9 cellular contexts compared by ENCODE assay signal in the genomic region with DNA sequence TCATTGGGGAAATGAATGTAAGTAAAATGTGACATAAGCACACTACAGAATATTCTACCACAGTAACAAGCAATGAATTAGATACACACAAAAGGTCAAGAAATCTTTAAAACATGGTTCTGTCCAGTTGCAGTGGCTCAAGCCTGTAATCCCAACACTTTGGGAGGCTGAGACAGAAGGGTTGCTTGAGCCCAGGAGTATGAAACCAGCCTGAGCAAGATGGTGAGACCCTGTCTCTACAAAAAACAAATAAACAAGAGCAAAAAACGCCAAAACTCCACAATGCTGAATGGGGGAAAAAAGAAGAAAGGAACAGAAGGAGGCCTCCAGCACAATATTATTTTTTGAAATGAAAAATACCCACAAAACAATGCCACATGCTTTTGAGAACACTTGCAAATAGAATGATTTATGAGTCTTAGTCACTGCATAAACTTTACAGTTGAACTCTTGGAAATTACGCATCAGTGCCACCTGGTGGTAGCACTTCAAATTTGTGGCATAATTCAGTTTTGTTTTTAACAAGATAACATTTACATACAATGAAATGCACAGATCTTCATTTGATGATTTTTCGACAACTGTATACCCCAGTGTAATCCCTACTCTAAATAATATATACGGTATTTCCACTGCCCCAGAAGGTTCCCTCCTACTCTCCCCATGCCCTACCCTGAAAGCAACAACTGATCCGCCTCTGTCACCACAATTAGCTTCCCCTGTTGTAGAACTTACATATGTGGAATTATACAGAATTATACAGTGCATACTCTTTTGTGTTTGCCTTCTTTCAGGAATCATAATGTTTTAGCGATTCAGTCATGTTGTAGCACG. TPM values are rescaled to one million over a fixed set of nuclear protein-coding genes. Genes with fewer than 3 reads are reported as not detected.
DNase-seq lines count a peak whose midpoint lies in the region; ATAC-seq, FAIRE-seq and TF ChIP-seq lines count a peak whose summit lies in the region.
"Had no signal": no experiment of that assay in that cellular context is flagged by ENCODE, and none has a peak within 500 bp of the region (broad histone marks: within the 10 kb centered on the region; RNA-seq: fewer than 3 reads in every experiment).

No MANE protein-coding gene starts in this region.

- DNase-seq in NCI-H1436 (lab: John Stamatoyannopoulos, UW) (peak; percentile 46), NCI-H1436 treated with DMSO at 0.1 percent for 48 hours (lab: John Stamatoyannopoulos, UW) (no peak), NCI-H146 (lab: John Stamatoyannopoulos, UW) (peak; percentile 60), K562 (ENCODE audit: extremely low read depth in 1 of 4, low spot score in 3 of 4) (peak; percentile 26 to 76 (median 30)), keratinocyte (ENCODE audit: low read depth, low spot score) (no peak)
- DNase-seq in stimulated activated CD4-positive, alpha-beta T cell treated with anti-CD3 and anti-CD28 coated beads, Interleukin-1b, Interleukin-23, amount 100 ng/mL, for 4 hours (ENCODE audit: low read depth in 2 of 2), result peak; percentile 39 to 68

- H3K9me1 ChIP-seq in K562 (ENCODE audit: control insufficient read depth, insufficient read depth, low read length) (no peaks in the 10 kb centered on the region), keratinocyte (ENCODE audit: control insufficient read depth, extremely low read depth, insufficient read depth, low read length) (no peaks in the 10 kb centered on the region)

- H3K4me1 ChIP-seq in K562 (replicated peaks in 1 of 2; ENCODE audit: control insufficient read depth in 2 of 2, insufficient read depth in 2 of 2, low read length in 2 of 2), result peaks cover 0 to 4% of the 10 kb centered on the region in 2 experiments; a peak in 3 of 5 replicates
- peaks cover 52% of the 10 kb centered on the region for H3K4me1 ChIP-seq in keratinocyte (ENCODE audit: control insufficient read depth, extremely low read depth, insufficient read depth, low read length)

- no peak overlapping the region for H3K27ac ChIP-seq in K562 (ENCODE audit: extremely low read depth, low read depth, low read length)
- peak overlapping the region; percentile 48 for H3K27ac ChIP-seq in keratinocyte (ENCODE audit: control insufficient read depth, insufficient read depth, low read length)

- peak overlapping the region; percentile 80 for H2AFZ ChIP-seq in K562 (ENCODE audit: low read depth, low read length)
- no peak overlapping the region for H2AFZ ChIP-seq in keratinocyte (ENCODE audit: control insufficient read depth, low read length)

- TF ChIP-seq RAD21 in K562 (CRISPR knock-in tag; conservative IDR thresholded peaks at IDR 0.05 in 1 of 2, IDR thresholded peaks at IDR 0.05 in 1 of 2), result peak; percentile 85 to 95

- no peaks in the 10 kb centered on the region for H3K36me3 ChIP-seq in K562 (ENCODE audit: control insufficient read depth, insufficient read depth, low read length)
- H3K36me3 ChIP-seq in keratinocyte (ENCODE audit: control insufficient read depth in 2 of 2, extremely low read depth in 1 of 2, insufficient read depth in 2 of 2, low read length in 2 of 2), result no peaks in the 10 kb centered on the region

- H3K27me3 ChIP-seq in K562 (ENCODE audit: control insufficient read depth in 2 of 2, insufficient read depth in 2 of 2, low read length in 2 of 2) (no peaks in the 10 kb centered on the region), keratinocyte (ENCODE audit: control insufficient read depth, extremely low read depth, insufficient read depth, low read length) (no peaks in the 10 kb centered on the region)

- no peak overlapping the region for H3K4me3 ChIP-seq in K562
- no peak overlapping the region for H3K4me3 ChIP-seq in keratinocyte (ENCODE audit: control insufficient read depth in 2 of 3, extremely low read depth in 1 of 3, insufficient read depth in 2 of 3, low read depth in 1 of 3, low read length in 3 of 3)
- H3K4me3 ChIP-seq: skin epidermis had no signal

- FAIRE-seq in TTC549 (lab: Jason Lieb, UNC) (peak; percentile 73), K562 (lab: Jason Lieb, UNC) (peak; percentile 95), keratinocyte (lab: Jason Lieb, UNC) (peak; percentile 46)

- no TSS peak for BruUV-seq in K562 (replicated peaks; lab: Mats Ljungman, UMichigan)

- no peaks in the 10 kb centered on the region for H3K79me2 ChIP-seq in K562 (ENCODE audit: control insufficient read depth, insufficient read depth, low read length)
- H3K79me2 ChIP-seq in keratinocyte (ENCODE audit: control insufficient read depth, insufficient read depth, low read length), result no peaks in the 10 kb centered on the region

- TF ChIP-seq EP300 in K562 (IDR thresholded peaks at IDR 0.05; ENCODE audit: low read length), result peak; percentile 23; the same call in 1 of the 2 replicates

- in situ Hi-C loops in K562 (cut with MboI), result loop anchor here (5.0 to 25.0 kb wide), 3 partner anchors 143 to 838 kb away; a partner anchor contains a TSS

- dilution Hi-C loops in keratinocyte (cut with MboI; ENCODE audit: extremely low pct_ligation_motif_present, low sequenced_read_pairs), result no loop called here

- H3K9ac ChIP-seq in K562 (ENCODE audit: insufficient read depth in 1 of 2, low read depth in 2 of 2, low read length in 2 of 2) (no peak overlapping the region), keratinocyte (ENCODE audit: control insufficient read depth, extremely low read depth, insufficient read depth, low read length) (no peak overlapping the region)

- no peak overlapping the region for H3K4me2 ChIP-seq in K562 (ENCODE audit: insufficient read depth, low read length)
- H3K4me2 ChIP-seq in keratinocyte (ENCODE audit: control insufficient read depth, extremely low read depth, insufficient read depth, low read depth, low read length), result peak overlapping the region; percentile 4

- CTCF ChIA-PET in K562 (lab: Yijun Ruan, JAX; ENCODE audit: low intra/inter-chr PET ratio), result interaction anchor here (0.7 to 2.9 kb wide), 2 partner anchors 144 to 149 kb away, joined by 3 to 42 read pairs; a partner anchor contains a TSS

- no peaks in the 10 kb centered on the region for H3K9me3 ChIP-seq in K562 (replicated peaks; ENCODE audit: control insufficient read depth, insufficient read depth, low read depth, low read length)
- H3K9me3 ChIP-seq in keratinocyte (ENCODE audit: control insufficient read depth, low read depth, low read length), result no peaks in the 10 kb centered on the region

- TF ChIP-seq CTCF in K562 (IDR thresholded peaks at IDR 0.05 in 2 of 3, conservative IDR thresholded peaks at IDR 0.05 in 1 of 3; ENCODE audit: insufficient read depth in 2 of 3, low read depth in 1 of 3, low read length in 3 of 3) (peak; percentile 46 to 80 (median 64); a peak in 5 of 6 replicates), keratinocyte (optimal IDR thresholded peaks at IDR 0.05 in 1 of 3, IDR thresholded peaks at IDR 0.05 in 1 of 3, conservative IDR thresholded peaks at IDR 0.05 in 1 of 3; ENCODE audit: extremely low read depth in 1 of 3, insufficient read depth in 2 of 3, low read length in 3 of 3) (peak in 2 of 3 experiments; percentile 37 to 54)

- ATAC-seq in K562, result peak; percentile 59
- no peak for ATAC-seq in HG02884 (IDR thresholded peaks at IDR 0.05; ENCODE audit: unreplicated experiment)

- intact Hi-C loops in K562 (cut with micrococcal nuclease), result loop anchor here (1.0 to 10.0 kb wide), 2 partner anchors 144 to 231 kb away; no protein-coding TSS in a partner anchor

- POLR2A ChIA-PET in K562 (lab: Yijun Ruan, JAX), result interaction anchor here (0.6 to 1.2 kb wide), 5 partner anchors 11 to 149 kb away, joined by 3 to 6 read pairs (median 3); a partner anchor contains a TSS

- H4K20me1 ChIP-seq in K562 (replicated peaks; ENCODE audit: control insufficient read depth, insufficient read depth, low read length) (no peaks in the 10 kb centered on the region), keratinocyte (ENCODE audit: control insufficient read depth, extremely low read depth, insufficient read depth, low read length) (no peaks in the 10 kb centered on the region)

- WGBS in K562 (ENCODE audit: insufficient coverage, low coverage, missing lambda C conversion rate), result 15% methylated on average over 7 of the region's 7 CpGs

- TF ChIP-seq POLR2A in K562 (conservative IDR thresholded peaks at IDR 0.05), result no peak

RNA-seq across cellular contexts. Expression of a gene that starts 14.4 kb away (rescaled TPM):
- not detected in 2 replicates for total RNA-seq in K562 (2011; cell fraction: chromatin; rRNA removed; ENCODE audit: low replicate concordance)
- total RNA-seq in K562 (2011; cell fraction: nucleolus; rRNA removed), result not detected in 2 replicates
- total RNA-seq in K562 (2011; cell fraction: nucleoplasm; rRNA removed), result not detected in 2 replicates
- not detected in 2 replicates for total RNA-seq in K562 (2014; rRNA removed)
- total RNA-seq in K562 (2014; rRNA removed; fragmentation: Illumina TruSeq; extraction: Trizol), result 1.1 and 1.6 TPM in 2 replicates
- not detected in 2 replicates for total RNA-seq in K562 (2015; rRNA removed; fragmentation: Illumina TruSeq; extraction: Trizol)
- total RNA-seq in K562 (2021), result 0.80 TPM in 1 of 2 replicates, not detected in the other
- 0.74 and 1.1 TPM in 2 replicates for polyA plus RNA-seq in K562 (2011; rRNA removed)
- 1.3 TPM in 1 of 2 replicates, not detected in the other for polyA plus RNA-seq in K562 (2011; cell fraction: cytosol; rRNA removed)
- polyA plus RNA-seq in K562 (2011; cell fraction: nucleus; rRNA removed), result not detected in 2 replicates
- polyA plus RNA-seq in K562 (2012), result 0.92 and 2.0 TPM in 2 replicates
- polyA plus RNA-seq in K562 (2014; fragmentation: Illumina TruSeq; extraction: Trizol), result 2.0 and 2.1 TPM in 2 replicates
- polyA plus RNA-seq in K562 (2014; fragmentation: Nextera tagmentation; extraction: Ambion mirVana), result 1 to 10 TPM; 3.9 to 5.5 TPM
- polyA plus RNA-seq in K562 (2014; rRNA removed), result 2.1 and 5.1 TPM in 2 replicates
- not detected in 2 replicates for polyA minus RNA-seq in K562 (2011; rRNA and poly(A)+ RNA removed)
- polyA minus RNA-seq in K562 (2011; cell fraction: cytosol; rRNA and poly(A)+ RNA removed), result 11.9 and 19.0 TPM in 2 replicates
- polyA minus RNA-seq in K562 (2011; cell fraction: nucleus; rRNA and poly(A)+ RNA removed), result 3.2 TPM in 1 of 2 replicates, not detected in the other
- polyA plus RNA-seq in keratinocyte, result 0.85 TPM in 1 of 3 replicates, not detected in the others
- not detected for polyA plus RNA-seq in keratinocyte (2011; ENCODE audit: low read depth)
- not detected in 2 replicates for polyA plus RNA-seq in keratinocyte (2011; cell fraction: cytosol; rRNA removed)
- not detected in 2 replicates for polyA plus RNA-seq in keratinocyte (2011; cell fraction: nucleus; rRNA removed)
- polyA plus RNA-seq in keratinocyte (2012; ENCODE audit: low replicate concordance), result 3.1 TPM in 1 of 2 replicates, not detected in the other
- polyA minus RNA-seq in keratinocyte, result not detected in 3 replicates
- 26.5 TPM for polyA minus RNA-seq in keratinocyte (2011; cell fraction: cytosol; rRNA and poly(A)+ RNA removed)
- polyA minus RNA-seq in keratinocyte (2011; cell fraction: nucleus; rRNA and poly(A)+ RNA removed), result 3.7 and 5.7 TPM in 2 replicates

RNA-seq across cellular contexts. Expression of a gene that starts 39.0 kb away (rescaled TPM):
- total RNA-seq in K562 (2011; cell fraction: chromatin; rRNA removed; ENCODE audit: low replicate concordance), result 64.8 and 75.0 TPM in 2 replicates
- total RNA-seq in K562 (2011; cell fraction: nucleolus; rRNA removed), result 51.1 and 58.0 TPM in 2 replicates
- 69.4 and 101 TPM in 2 replicates for total RNA-seq in K562 (2011; cell fraction: nucleoplasm; rRNA removed)
- total RNA-seq in K562 (2014; rRNA removed), result 76.1 and 106 TPM in 2 replicates
- 56.0 and 57.6 TPM in 2 replicates for total RNA-seq in K562 (2014; rRNA removed; fragmentation: Illumina TruSeq; extraction: Trizol)
- 56.0 and 59.2 TPM in 2 replicates for total RNA-seq in K562 (2015; rRNA removed; fragmentation: Illumina TruSeq; extraction: Trizol)
- 86.6 and 94.5 TPM in 2 replicates for total RNA-seq in K562 (2021)
- 30.3 and 46.1 TPM in 2 replicates for polyA plus RNA-seq in K562 (2011; rRNA removed)
- 22.2 and 23.4 TPM in 2 replicates for polyA plus RNA-seq in K562 (2011; cell fraction: cytosol; rRNA removed)
- polyA plus RNA-seq in K562 (2011; cell fraction: nucleus; rRNA removed), result 22.2 and 25.2 TPM in 2 replicates
- 56.8 and 58.7 TPM in 2 replicates for polyA plus RNA-seq in K562 (2012)
- polyA plus RNA-seq in K562 (2014; fragmentation: Illumina TruSeq; extraction: Trizol), result 56.9 and 60.0 TPM in 2 replicates
- polyA plus RNA-seq in K562 (2014; fragmentation: Nextera tagmentation; extraction: Ambion mirVana), result 10 to 100 TPM in 1 of 2 experiments, 1 to 10 TPM in 1; 9.7 to 10.0 TPM
- 103 and 120 TPM in 2 replicates for polyA plus RNA-seq in K562 (2014; rRNA removed)
- 26.4 TPM in 2 replicates for polyA minus RNA-seq in K562 (2011; rRNA and poly(A)+ RNA removed)
- 13.6 and 14.4 TPM in 2 replicates for polyA minus RNA-seq in K562 (2011; cell fraction: cytosol; rRNA and poly(A)+ RNA removed)
- polyA minus RNA-seq in K562 (2011; cell fraction: nucleus; rRNA and poly(A)+ RNA removed), result 27.6 and 40.3 TPM in 2 replicates
- polyA plus RNA-seq in keratinocyte, result 22.4 to 30.1 TPM (median 25.1 TPM) in 3 replicates
- polyA plus RNA-seq in keratinocyte (2011; ENCODE audit: low read depth), result 60.0 TPM
- 25.8 and 35.4 TPM in 2 replicates for polyA plus RNA-seq in keratinocyte (2011; cell fraction: cytosol; rRNA removed)
- polyA plus RNA-seq in keratinocyte (2011; cell fraction: nucleus; rRNA removed), result 32.7 and 39.1 TPM in 2 replicates
- polyA plus RNA-seq in keratinocyte (2012; ENCODE audit: low replicate concordance), result 22.1 and 64.9 TPM in 2 replicates
- polyA minus RNA-seq in keratinocyte, result 3.9 to 22.9 TPM (median 17.7 TPM) in 3 replicates
- 16.9 TPM for polyA minus RNA-seq in keratinocyte (2011; cell fraction: cytosol; rRNA and poly(A)+ RNA removed)
- polyA minus RNA-seq in keratinocyte (2011; cell fraction: nucleus; rRNA and poly(A)+ RNA removed), result 67.5 and 70.0 TPM in 2 replicates

RNA-seq across cellular contexts. Expression of a gene that starts 39.3 kb away (rescaled TPM):
- total RNA-seq in K562 (2011; cell fraction: chromatin; rRNA removed; ENCODE audit: low replicate concordance), result 5.5 and 19.4 TPM in 2 replicates
- 4.7 and 5.7 TPM in 2 replicates for total RNA-seq in K562 (2011; cell fraction: nucleolus; rRNA removed)
- 14.0 and 18.7 TPM in 2 replicates for total RNA-seq in K562 (2011; cell fraction: nucleoplasm; rRNA removed)
- total RNA-seq in K562 (2014; rRNA removed), result 34.2 and 42.8 TPM in 2 replicates
- total RNA-seq in K562 (2014; rRNA removed; fragmentation: Illumina TruSeq; extraction: Trizol), result 59.9 and 71.6 TPM in 2 replicates
- total RNA-seq in K562 (2015; rRNA removed; fragmentation: Illumina TruSeq; extraction: Trizol), result 33.8 and 36.5 TPM in 2 replicates
- total RNA-seq in K562 (2021), result 36.0 and 39.3 TPM in 2 replicates
- polyA plus RNA-seq in K562 (2011; rRNA removed), result 53.3 and 67.2 TPM in 2 replicates
- 9.2 and 27.3 TPM in 2 replicates for polyA plus RNA-seq in K562 (2011; cell fraction: cytosol; rRNA removed)
- 8.0 and 17.0 TPM in 2 replicates for polyA plus RNA-seq in K562 (2011; cell fraction: nucleus; rRNA removed)
- polyA plus RNA-seq in K562 (2012), result 38.2 and 46.2 TPM in 2 replicates
- polyA plus RNA-seq in K562 (2014; fragmentation: Illumina TruSeq; extraction: Trizol), result 50.9 and 53.0 TPM in 2 replicates
- polyA plus RNA-seq in K562 (2014; fragmentation: Nextera tagmentation; extraction: Ambion mirVana), result 100 to 1,000 TPM in 1 of 2 experiments, 10 to 100 TPM in 1; 99.5 to 105 TPM
- polyA plus RNA-seq in K562 (2014; rRNA removed), result 53.0 and 54.9 TPM in 2 replicates
- 50.1 and 53.8 TPM in 2 replicates for polyA minus RNA-seq in K562 (2011; rRNA and poly(A)+ RNA removed)
- polyA minus RNA-seq in K562 (2011; cell fraction: cytosol; rRNA and poly(A)+ RNA removed), result 13.8 and 14.3 TPM in 2 replicates
- polyA minus RNA-seq in K562 (2011; cell fraction: nucleus; rRNA and poly(A)+ RNA removed), result 4.0 and 5.9 TPM in 2 replicates
- polyA plus RNA-seq in keratinocyte, result 80.0 to 132 TPM (median 82.7 TPM) in 3 replicates
- 154 TPM for polyA plus RNA-seq in keratinocyte (2011; ENCODE audit: low read depth)
- 93.3 and 137 TPM in 2 replicates for polyA plus RNA-seq in keratinocyte (2011; cell fraction: cytosol; rRNA removed)
- 59.9 and 92.7 TPM in 2 replicates for polyA plus RNA-seq in keratinocyte (2011; cell fraction: nucleus; rRNA removed)
- 72.5 and 125 TPM in 2 replicates for polyA plus RNA-seq in keratinocyte (2012; ENCODE audit: low replicate concordance)
- 2.2 to 32.5 TPM (median 14.6 TPM) in 3 replicates for polyA minus RNA-seq in keratinocyte
- polyA minus RNA-seq in keratinocyte (2011; cell fraction: cytosol; rRNA and poly(A)+ RNA removed), result 29.4 TPM
- 10.1 and 21.1 TPM in 2 replicates for polyA minus RNA-seq in keratinocyte (2011; cell fraction: nucleus; rRNA and poly(A)+ RNA removed)

RNA-seq across cellular contexts. Expression of a gene that starts 58.4 kb away (rescaled TPM):
- 14.7 and 14.9 TPM in 2 replicates for total RNA-seq in K562 (2011; cell fraction: chromatin; rRNA removed; ENCODE audit: low replicate concordance)
- 17.9 and 22.7 TPM in 2 replicates for total RNA-seq in K562 (2011; cell fraction: nucleolus; rRNA removed)
- total RNA-seq in K562 (2011; cell fraction: nucleoplasm; rRNA removed), result 32.8 and 52.0 TPM in 2 replicates
- total RNA-seq in K562 (2014; rRNA removed) (7.1 and 8.7 TPM in 2 replicates), K562 (2014; rRNA removed; fragmentation: Illumina TruSeq; extraction: Trizol) (4.4 and 4.8 TPM in 2 replicates), K562 (2015; rRNA removed; fragmentation: Illumina TruSeq; extraction: Trizol) (3.7 and 4.1 TPM in 2 replicates), K562 (2021) (22.0 and 26.8 TPM in 2 replicates)
- polyA plus RNA-seq in K562 (2011; rRNA removed) (9.6 and 10.1 TPM in 2 replicates), K562 (2014; fragmentation: Illumina TruSeq; extraction: Trizol) (21.4 and 23.8 TPM in 2 replicates), K562 (2014; fragmentation: Nextera tagmentation; extraction: Ambion mirVana) (1 to 10 TPM; 5.2 to 6.0 TPM), K562 (2014; rRNA removed) (10.7 and 13.2 TPM in 2 replicates), keratinocyte (54.3 to 82.9 TPM (median 55.1 TPM) in 3 replicates)
- 13.7 and 14.3 TPM in 2 replicates for polyA plus RNA-seq in K562 (2011; cell fraction: cytosol; rRNA removed)
- polyA plus RNA-seq in K562 (2011; cell fraction: nucleus; rRNA removed), result 5.3 and 6.6 TPM in 2 replicates
- polyA plus RNA-seq in K562 (2012), result 16.9 and 32.7 TPM in 2 replicates
- polyA minus RNA-seq in K562 (2011; rRNA and poly(A)+ RNA removed), result 16.0 and 18.9 TPM in 2 replicates
- 15.1 and 15.4 TPM in 2 replicates for polyA minus RNA-seq in K562 (2011; cell fraction: cytosol; rRNA and poly(A)+ RNA removed)
- 3.9 and 4.0 TPM in 2 replicates for polyA minus RNA-seq in K562 (2011; cell fraction: nucleus; rRNA and poly(A)+ RNA removed)
- polyA plus RNA-seq in keratinocyte (2011; ENCODE audit: low read depth), result 9.5 TPM
- 57.6 and 65.9 TPM in 2 replicates for polyA plus RNA-seq in keratinocyte (2011; cell fraction: cytosol; rRNA removed)
- polyA plus RNA-seq in keratinocyte (2011; cell fraction: nucleus; rRNA removed), result 114 and 120 TPM in 2 replicates
- 60.2 and 84.0 TPM in 2 replicates for polyA plus RNA-seq in keratinocyte (2012; ENCODE audit: low replicate concordance)
- polyA minus RNA-seq in keratinocyte, result 112 to 184 TPM (median 118 TPM) in 3 replicates
- 89.8 TPM for polyA minus RNA-seq in keratinocyte (2011; cell fraction: cytosol; rRNA and poly(A)+ RNA removed)
- 109 and 160 TPM in 2 replicates for polyA minus RNA-seq in keratinocyte (2011; cell fraction: nucleus; rRNA and poly(A)+ RNA removed)

Comparison
In these comparisons a context has a peak if more than half of its experiments do, and no peak if none do; other contexts are left out.
1. DNase-seq: peak in NCI-H1436 (single experiment), NCI-H146 (single experiment), K562 (4 of 4) and stimulated activated CD4-positive, alpha-beta T cell treated with anti-CD3 and anti-CD28 coated beads, Interleukin-1b, Interleukin-23, amount 100 ng/mL, for 4 hours (2 of 2); none in NCI-H1436 treated with DMSO at 0.1 percent for 48 hours (single experiment) and keratinocyte (single experiment).